Comparison of ENCODE assay signal across 23 cellular contexts in the genomic region with DNA sequence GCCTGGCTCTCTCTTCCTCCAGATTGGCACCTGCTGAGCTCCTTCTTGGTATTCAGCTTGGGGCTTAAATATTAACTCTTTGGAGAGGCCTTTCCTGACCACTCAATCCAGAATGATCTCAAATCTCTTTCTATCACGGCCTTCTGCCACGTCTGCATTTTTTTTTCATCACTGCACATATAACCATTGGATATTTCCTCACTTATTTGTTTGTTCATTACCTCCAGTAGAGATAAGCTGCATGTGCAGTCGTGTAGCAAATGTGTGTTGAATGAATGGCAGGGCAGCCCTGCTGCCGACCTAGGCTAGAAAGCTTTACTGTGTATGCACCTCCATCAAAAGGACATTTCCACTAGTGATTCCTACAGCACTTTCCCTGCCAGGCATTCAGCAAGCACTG.
"Had no signal": no experiment of that assay in that cellular context is flagged by ENCODE, and none has a peak within 500 bp of the region (broad histone marks: within the 10 kb centered on the region; RNA-seq: fewer than 3 reads in every experiment).

No MANE protein-coding gene starts in this region.

- H3K36me3 ChIP-seq: ascending aorta had no signal

- H3K9me3 Mint-ChIP-seq: activated naive CD4-positive, alpha-beta T cell treated with anti-CD3 and anti-CD28 coated beads, Interleukin-2, amount 50 U/mL, for 24 hours; T-helper 1 cell treated with Interleukin-12 subunit alpha and Interleukin-12 subunit beta and Interleukin-4 antibody, amounts not matched to agents 30 μg/mL and 1 μg/mL, for 36 hours; WTC11 had no signal

- H3K36me3 Mint-ChIP-seq: activated naive CD4-positive, alpha-beta T cell treated with anti-CD3 and anti-CD28 coated beads, Interleukin-2, amount 50 U/mL, for 24 hours; WTC11 had no signal

- H3K27ac Mint-ChIP-seq: activated CD8-positive, alpha-beta T cell treated with anti-CD3 and anti-CD28 coated beads, Interleukin-2, amount 10 ng/mL, durations not matched to agents 7 days and 5 days; activated naive CD4-positive, alpha-beta T cell treated with anti-CD3 and anti-CD28 coated beads, Interleukin-2, amount 50 U/mL, for 24 hours; T-helper 1 cell treated with Interleukin-12 subunit alpha and Interleukin-12 subunit beta and Interleukin-4 antibody, amounts not matched to agents 30 μg/mL and 1 μg/mL, for 36 hours; WTC11 had no signal

- FAIRE-seq: bronchial epithelial cell had no signal

- ATAC-seq: activated CD8-positive, alpha-beta T cell treated with anti-CD3 and anti-CD28 coated beads, Interleukin-2, amount 10 ng/mL, durations not matched to agents 7 days and 5 days; body of pancreas; WTC11 had no signal

- H3K27me3 Mint-ChIP-seq: activated naive CD4-positive, alpha-beta T cell treated with anti-CD3 and anti-CD28 coated beads, Interleukin-2, amount 50 U/mL, for 24 hours had no signal

- H3K4me1 Mint-ChIP-seq: WTC11 had no signal

- H3K9me3 ChIP-seq: ascending aorta, body of pancreas had no signal

- H3K27me3 ChIP-seq: ascending aorta, body of pancreas had no signal

- H3K4me3 ChIP-seq: ascending aorta, body of pancreas had no signal

- DNase-seq: activated CD4-positive, alpha-beta T cell treated with anti-CD3 and anti-CD28 coated beads for 48 hours; activated CD4-positive, alpha-beta T cell treated with anti-CD3 and anti-CD28 coated beads, Interleukin-2, amount 50 U/mL, for 4 hours; activated CD4-positive, CD25-positive, alpha-beta regulatory T cell treated with anti-CD3 and anti-CD28 coated beads, Interleukin-2, amount 50 U/mL, for 72 hours; activated CD8-positive, alpha-beta memory T cell treated with anti-CD3 and anti-CD28 coated beads, Interleukin-2, amount 50 U/mL, for 48 hours; activated CD8-positive, alpha-beta T cell treated with anti-CD3 and anti-CD28 coated beads, Interleukin-2, amount 10 ng/mL, durations not matched to agents 7 days and 5 days; activated naive CD4-positive, alpha-beta T cell; activated T-cell treated with anti-CD3 and anti-CD28 coated beads, Interleukin-2, amount 50 U/mL, for 1 hour; body of pancreas; Karpas-422; MM.1S; NCI-H1105 treated with DMSO at 0.1 percent for 48 hours; NCI-H1436 treated with DMSO at 0.1 percent for 48 hours; NCI-H187; NCI-H2081; NCI-H446; NCI-H524; SHP77 treated with DMSO at 0.1 percent for 48 hours; T-helper 9 cell had no signal

- H3K4me3 Mint-ChIP-seq: activated CD8-positive, alpha-beta T cell treated with anti-CD3 and anti-CD28 coated beads, Interleukin-2, amount 10 ng/mL, durations not matched to agents 7 days and 5 days; activated naive CD4-positive, alpha-beta T cell treated with anti-CD3 and anti-CD28 coated beads, Interleukin-2, amount 50 U/mL, for 24 hours; T-helper 1 cell treated with Interleukin-12 subunit alpha and Interleukin-12 subunit beta and Interleukin-4 antibody, amounts not matched to agents 30 μg/mL and 1 μg/mL, for 36 hours; WTC11 had no signal

- H3K27ac ChIP-seq: ascending aorta, body of pancreas had no signal

- H3K4me1 ChIP-seq: ascending aorta had no signal
